In genomic region chr5:126656397-126657007, GRCh38 we compare ENCODE assay signal across 9 cellular contexts. TPM values are rescaled to one million over a fixed set of nuclear protein-coding genes. Genes with fewer than 3 reads are reported as not detected.
DNase-seq lines count a peak whose midpoint lies in the region; ATAC-seq, FAIRE-seq and TF ChIP-seq lines count a peak whose summit lies in the region.
"Had no signal": no experiment of that assay in that cellular context is flagged by ENCODE, and none has a peak within 500 bp of the region (broad histone marks: within the 10 kb centered on the region; RNA-seq: fewer than 3 reads in every experiment).

No MANE protein-coding gene starts in this region.

- peak; percentile 83 for TF ChIP-seq CTCF in CD4-positive, alpha-beta T cell (IDR thresholded peaks at IDR 0.05)
- peak; percentile 72 for TF ChIP-seq CTCF in mesothelial cell of epicardium (IDR thresholded peaks at IDR 0.05; ENCODE audit: unreplicated experiment)

- no peaks in the 10 kb centered on the region for H3K27me3 ChIP-seq in CD4-positive, alpha-beta T cell (ENCODE audit: control insufficient read depth, insufficient read depth, low read length)
- no peaks in the 10 kb centered on the region for H3K27me3 ChIP-seq in NT2/D1 (ENCODE audit: insufficient read depth, insufficient read length)

- H3K4me3 ChIP-seq in NT2/D1 (ENCODE audit: insufficient read length, low read depth) = no peak overlapping the region

- no peaks in the 10 kb centered on the region for H3K9me3 ChIP-seq in CD4-positive, alpha-beta T cell (ENCODE audit: control insufficient read depth, low read length)
- no peaks in the 10 kb centered on the region for H3K9me3 ChIP-seq in NT2/D1 (ENCODE audit: insufficient read depth, low read length)

- no peak overlapping the region for H3K9ac ChIP-seq in NT2/D1 (ENCODE audit: insufficient read length, low read depth)

- DNase-seq in CD4-positive, alpha-beta T cell = no peak
- no peak for DNase-seq in GM12892 (ENCODE audit: insufficient read length)
- DNase-seq in NT2/D1 (ENCODE audit: low read depth, low spot score) = peak; percentile 22
- no peak for DNase-seq in mesothelial cell of epicardium (ENCODE audit: low spot score in 2 of 2, unreplicated experiment in 2 of 2)

- POLR2A ChIA-PET in CD4-positive, alpha-beta T cell (lab: Charles Lee) = no interaction called here

- no peak overlapping the region for H3K27ac Mint-ChIP-seq in CD4-positive, alpha-beta T cell
- H3K27ac Mint-ChIP-seq in mesothelial cell of epicardium = no peak overlapping the region
- H3K27ac Mint-ChIP-seq: T-helper 1 cell treated with Interleukin-12 subunit alpha and Interleukin-12 subunit beta and Interleukin-4 antibody, amounts not matched to agents 30 μg/mL and 1 μg/mL, for 36 hours had no signal

- no peaks in the 10 kb centered on the region for H3K36me3 ChIP-seq in NT2/D1 (ENCODE audit: insufficient read depth, insufficient read length, low read length)

- FAIRE-seq in GM12892 (lab: Jason Lieb, UNC) = peak; percentile 82
- peak; percentile 86 for FAIRE-seq in colon (lab: Jason Lieb, UNC)

- no peak overlapping the region for H3K27ac ChIP-seq in CD4-positive, alpha-beta T cell (ENCODE audit: low read depth, low read length)

- no peaks in the 10 kb centered on the region for H3K4me1 ChIP-seq in NT2/D1 (ENCODE audit: insufficient read depth, insufficient read length)

- H3K4me1 Mint-ChIP-seq in CD4-positive, alpha-beta T cell (ENCODE audit: low read depth) = no peaks in the 10 kb centered on the region
- H3K4me1 Mint-ChIP-seq in mesothelial cell of epicardium = peaks cover 6% of the 10 kb centered on the region

- no peaks in the 10 kb centered on the region for H3K9me3 Mint-ChIP-seq in CD4-positive, alpha-beta T cell
- no peaks in the 10 kb centered on the region for H3K9me3 Mint-ChIP-seq in mesothelial cell of epicardium
- H3K9me3 Mint-ChIP-seq: T-helper 1 cell treated with Interleukin-12 subunit alpha and Interleukin-12 subunit beta and Interleukin-4 antibody, amounts not matched to agents 30 μg/mL and 1 μg/mL, for 36 hours had no signal

- no peaks in the 10 kb centered on the region for H3K36me3 Mint-ChIP-seq in CD4-positive, alpha-beta T cell (ENCODE audit: low read depth)
- no peaks in the 10 kb centered on the region for H3K36me3 Mint-ChIP-seq in mesothelial cell of epicardium

- H3K27me3 Mint-ChIP-seq in CD4-positive, alpha-beta T cell = no peaks in the 10 kb centered on the region
- H3K27me3 Mint-ChIP-seq in mesothelial cell of epicardium (ENCODE audit: low read depth) = no peaks in the 10 kb centered on the region

- no peak overlapping the region for H3K4me3 Mint-ChIP-seq in CD4-positive, alpha-beta T cell
- no peak overlapping the region for H3K4me3 Mint-ChIP-seq in mesothelial cell of epicardium
- H3K4me3 Mint-ChIP-seq: T-helper 1 cell treated with Interleukin-12 subunit alpha and Interleukin-12 subunit beta and Interleukin-4 antibody, amounts not matched to agents 30 μg/mL and 1 μg/mL, for 36 hours had no signal

- ATAC-seq in CD4-positive, alpha-beta T cell (ENCODE audit: poor library complexity) = no peak
- ATAC-seq in HG02970 (IDR thresholded peaks at IDR 0.05; ENCODE audit: low FRiP score, unreplicated experiment) (no peak), GM19324 (IDR thresholded peaks at IDR 0.05; ENCODE audit: low FRiP score, unreplicated experiment) (no peak), GM21619 (IDR thresholded peaks at IDR 0.05; ENCODE audit: unreplicated experiment) (no peak)

- CTCF ChIA-PET in CD4-positive, alpha-beta T cell (lab: Charles Lee) = interaction anchor here (0.9 to 1.8 kb wide), 2 partner anchors 57 to 123 kb away, joined by 3 to 8 read pairs; no protein-coding TSS in a partner anchor

- intact Hi-C loops in CD4-positive, alpha-beta T cell (cut with DNase I, micrococcal nuclease) = loop anchor here (1.0 to 5.0 kb wide), 5 partner anchors 124 to 836 kb away; no protein-coding TSS in a partner anchor

- TF ChIP-seq POLR2A in GM12892 (IDR thresholded peaks at IDR 0.05; ENCODE audit: low read depth, low read length) = no peak

RNA-seq across cellular contexts. Expression of gene PHAX, which starts 55.8 kb away (rescaled TPM):
- 10 to 100 TPM; 31.2 to 32.9 TPM for total RNA-seq in CD4-positive, alpha-beta T cell
- 41.7 TPM for polyA plus RNA-seq in GM12892 (2012; ENCODE audit: missing spikeins)
- total RNA-seq in mesothelial cell of epicardium = 36.8 to 47.3 TPM (median 42.8 TPM) in 3 replicates
